16 cellular contexts compared by ENCODE assay signal in genomic region chr7:2041496-2042367, GRCh38.
A peak's percentile ranks its signal among the peaks of the same experiment; 100 is the strongest.
DNase-seq lines count a peak whose midpoint lies in the region; ATAC-seq and TF ChIP-seq lines count a peak whose summit lies in the region.
"Had no signal": no experiment of that assay in that cellular context is flagged by ENCODE, and none has a peak within 500 bp of the region (broad histone marks: within the 10 kb centered on the region; RNA-seq: fewer than 3 reads in every experiment).

No MANE protein-coding gene starts in this region.

- peaks cover 0 to 3% (median 0%) of the 10 kb centered on the region in 3 donors for H3K27me3 Mint-ChIP-seq in CD14-positive monocyte (ENCODE audit: low read depth in 3 of 3)
- H3K27me3 Mint-ChIP-seq: stimulated activated naive CD8-positive, alpha-beta T cell treated with anti-CD3 and anti-CD28 coated beads, Interleukin-15, amount 100 ng/mL, for 72 hours had no signal

- no peak overlapping the region for H3K4me3 Mint-ChIP-seq in CD14-positive monocyte
- H3K4me3 Mint-ChIP-seq: activated CD8-positive, alpha-beta T cell treated with anti-CD3 and anti-CD28 coated beads, Interleukin-2, amount 10 ng/mL, durations not matched to agents 7 days and 5 days had no signal

- H2BK12ac ChIP-seq in neuronal stem cell (ENCODE audit: low read length), result no peak overlapping the region

- peak overlapping the region; percentile 81 for H3K23ac ChIP-seq in neuronal stem cell (ENCODE audit: low read depth, low read length, poor library complexity)

- peaks cover 38 to 47% of the 10 kb centered on the region in 2 donors for H3K36me3 Mint-ChIP-seq in CD14-positive monocyte

- peak overlapping the region; percentile 25 for H3K14ac ChIP-seq in neuronal stem cell (ENCODE audit: low read length)

- H3K9ac ChIP-seq in neuronal stem cell (ENCODE audit: low read depth, low read length, poor library complexity), result peak overlapping the region; percentile 26

- H3K9me3 ChIP-seq in HEK293 (ENCODE audit: control insufficient read depth, insufficient read depth, low read depth, low read length) (no peaks in the 10 kb centered on the region), neuronal stem cell (replicated peaks in 1 of 2; ENCODE audit: control insufficient read depth in 2 of 2, insufficient read depth in 1 of 2, low read depth in 1 of 2, low read length in 2 of 2) (peaks cover 9 to 22% of the 10 kb centered on the region in 2 donors)

- H3K18ac ChIP-seq in neuronal stem cell (ENCODE audit: low read length), result no peak overlapping the region

- H3K4me1 ChIP-seq in HEK293 (ENCODE audit: control insufficient read depth, insufficient read depth, low read length) (no peaks in the 10 kb centered on the region), neuronal stem cell (ENCODE audit: control insufficient read depth in 2 of 2, insufficient read depth in 1 of 2, low read depth in 1 of 2, low read length in 2 of 2) (peaks cover 0 to 15% of the 10 kb centered on the region in 2 donors)

- TF ChIP-seq CTCF in CD14-positive monocyte (IDR thresholded peaks at IDR 0.05) (no peak), HEK293 (tag by site-specific recombination; IDR thresholded peaks at IDR 0.05) (no peak)

- H3K36me3 ChIP-seq in HEK293 (ENCODE audit: control insufficient read depth in 2 of 2, insufficient read depth in 1 of 2, low read length in 2 of 2) (peaks cover 0 to 18% of the 10 kb centered on the region in 2 experiments; a peak in 1 of 3 replicates), neuronal stem cell (replicated peaks in 1 of 2; ENCODE audit: control insufficient read depth in 2 of 2, insufficient read depth in 2 of 2, low read length in 2 of 2) (peaks cover 7% of the 10 kb centered on the region in 2 donors)

- intact Hi-C loops in CD14-positive monocyte (cut with micrococcal nuclease) (no loop called here), left ventricle myocardium superior (cut with micrococcal nuclease) (no loop called here)

- peaks cover 21% of the 10 kb centered on the region for H3K4me1 Mint-ChIP-seq in CD14-positive monocyte

- peak overlapping the region in 1 of 7 donors; percentile 57 for H3K27ac Mint-ChIP-seq in CD14-positive monocyte
- H3K27ac Mint-ChIP-seq: activated CD8-positive, alpha-beta T cell treated with anti-CD3 and anti-CD28 coated beads, Interleukin-2, amount 10 ng/mL, durations not matched to agents 7 days and 5 days had no signal

- peaks cover 0 to 10% (median 3%) of the 10 kb centered on the region in 7 donors for H3K9me3 Mint-ChIP-seq in CD14-positive monocyte
- H3K9me3 Mint-ChIP-seq: stimulated activated naive CD8-positive, alpha-beta T cell treated with anti-CD3 and anti-CD28 coated beads, Interleukin-15, amount 100 ng/mL, for 72 hours had no signal

- H3K79me1 ChIP-seq in neuronal stem cell (ENCODE audit: low read depth, low read length), result peaks cover 4% of the 10 kb centered on the region

- H2BK5ac ChIP-seq in neuronal stem cell (ENCODE audit: low read length), result no peak overlapping the region

- DNase-seq in CD14-positive monocyte (ENCODE audit: low spot score), result peak; percentile 11
- peak; percentile 15 for DNase-seq in left ventricle myocardium superior
- no peak for DNase-seq in neuronal stem cell (ENCODE audit: low spot score)
- DNase-seq in DMS79 (lab: John Stamatoyannopoulos, UW), result no peak
- DNase-seq in stimulated activated CD4-positive, alpha-beta T cell treated with anti-CD3 and anti-CD28 coated beads, Interleukin-1b, Interleukin-23, amount 100 ng/mL, for 48 hours, result no peak
- DNase-seq: C1 segment of cervical spinal cord; hypothalamus; Kasumi-1; NCI-H1436; nucleus accumbens; stimulated activated naive CD8-positive, alpha-beta T cell treated with anti-CD3 and anti-CD28 coated beads, Interleukin-15, amount 100 ng/mL, for 72 hours had no signal

- no peak for ATAC-seq in left ventricle myocardium superior
- ATAC-seq in HG03025 (IDR thresholded peaks at IDR 0.05; ENCODE audit: low FRiP score, unreplicated experiment), result no peak
- ATAC-seq in GM19328 (IDR thresholded peaks at IDR 0.05; ENCODE audit: unreplicated experiment), result no peak

- H3K4me2 ChIP-seq in neuronal stem cell (ENCODE audit: insufficient read depth, low read length, poor library complexity, severe bottlenecking), result no peak overlapping the region

- no peak overlapping the region for H2AFZ ChIP-seq in neuronal stem cell (ENCODE audit: low read length)

- WGBS in neuronal stem cell (ENCODE audit: extremely low coverage in 2 of 2, insufficient read length in 2 of 2, insufficient replicate concordance in 1 of 2), 2 donors, result no CpG with 5 or more reads among the region's 26 CpGs

- CTCF ChIA-PET in HEK293 (lab: Yijun Ruan, JAX), result interaction anchor here (0.6 kb wide), 1 partner anchor 445 kb away, joined by 3 read pairs; no protein-coding TSS in a partner anchor

- H3K4ac ChIP-seq in neuronal stem cell (ENCODE audit: low read length), result no peak overlapping the region

- no peak overlapping the region for H4K91ac ChIP-seq in neuronal stem cell (ENCODE audit: low read depth, low read length, poor library complexity)

- peaks cover 0 to 2% (median 0%) of the 10 kb centered on the region in 3 experiments for H3K27me3 ChIP-seq in neuronal stem cell (ENCODE audit: control insufficient read depth in 3 of 3, insufficient read depth in 3 of 3, low read depth in 1 of 3, low read length in 3 of 3)

- H3K4me3 ChIP-seq in HEK293 (ENCODE audit: low read depth, low read length) (no peak overlapping the region), neuronal stem cell (ENCODE audit: low read length in 2 of 2) (peak overlapping the region in 1 of 2 donors; percentile 66)

- POLR2A ChIA-PET in HEK293 (lab: Yijun Ruan, JAX), result interaction anchor here (0.9 kb wide), 1 partner anchor 21 kb away, joined by 3 read pairs; no protein-coding TSS in a partner anchor

- H2BK15ac ChIP-seq in neuronal stem cell (ENCODE audit: low read length), result no peak overlapping the region

- H2AK5ac ChIP-seq in neuronal stem cell (ENCODE audit: low read depth, low read length), result no peak overlapping the region

- H4K8ac ChIP-seq in neuronal stem cell (ENCODE audit: low read depth, low read length), result no peak overlapping the region

- no peak overlapping the region for H3K27ac ChIP-seq in HEK293 (ENCODE audit: extremely low read depth, low read depth, low read length)
- no peak overlapping the region for H3K27ac ChIP-seq in neuronal stem cell (replicated peaks; ENCODE audit: low read length)
- H3K27ac ChIP-seq: SK-N-MC had no signal

- H2BK120ac ChIP-seq in neuronal stem cell (ENCODE audit: low read depth, low read length), result no peak overlapping the region

TF ChIP-seq in HEK293, 187 proteins besides CTCF, POLR2A, EP300 and RAD21:
- no peak for TF ChIP-seq ZFP69B (tag by site-specific recombination; IDR thresholded peaks at IDR 0.05)
- TF ChIP-seq ZNF266 (tag by site-specific recombination; IDR thresholded peaks at IDR 0.05; ENCODE audit: low read depth), result no peak
- no peak for TF ChIP-seq ZNF10 (tag by site-specific recombination; IDR thresholded peaks at IDR 0.05)
- TF ChIP-seq ZSCAN4 (tag by site-specific recombination; IDR thresholded peaks at IDR 0.05), result 0 out of 2 replicates have a peak, but pooled peaks have one; percentile 13
- TF ChIP-seq OVOL3 (tag by site-specific recombination; IDR thresholded peaks at IDR 0.05), result no peak
- no peak for TF ChIP-seq ZNF501 (tag by site-specific recombination; IDR thresholded peaks at IDR 0.05)

Comparison
In these comparisons a context has a peak if more than half of its experiments do, and no peak if none do; other contexts are left out.
1. DNase-seq: peak in CD14-positive monocyte (single experiment) and left ventricle myocardium superior (single experiment); none in neuronal stem cell (single experiment), DMS79 (single experiment) and stimulated activated CD4-positive, alpha-beta T cell treated with anti-CD3 and anti-CD28 coated beads, Interleukin-1b, Interleukin-23, amount 100 ng/mL, for 48 hours (single experiment).